In the genomic region with DNA sequence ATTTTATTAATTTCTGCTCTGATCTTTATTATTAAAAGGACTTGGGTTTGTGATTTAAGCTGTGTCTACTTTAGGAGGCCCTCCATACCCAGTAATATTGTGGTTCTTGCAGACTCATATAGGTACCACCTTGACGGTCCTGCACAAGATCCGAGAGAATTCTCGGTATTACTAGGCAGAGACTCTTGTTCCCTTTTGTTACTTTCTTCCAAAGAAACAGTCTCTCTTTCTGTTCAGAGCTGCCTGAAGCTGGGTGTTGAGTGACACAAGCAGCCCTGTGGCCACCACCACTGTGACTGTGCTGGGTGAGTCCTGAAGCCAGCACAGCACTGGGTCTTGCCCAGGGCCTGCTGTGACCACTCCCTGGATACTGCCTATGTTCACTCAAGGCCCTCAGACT, we compare ENCODE assay signal across 24 cellular contexts.
DNase-seq lines count a peak whose midpoint lies in the region; ATAC-seq lines count a peak whose summit lies in the region.
"Had no signal": no experiment of that assay in that cellular context is flagged by ENCODE, and none has a peak within 500 bp of the region (broad histone marks: within the 10 kb centered on the region; RNA-seq: fewer than 3 reads in every experiment).

No MANE protein-coding gene starts in this region.

- peak overlapping the region in 1 of 2 experiments; percentile 9 for H3K4me3 ChIP-seq in mesenchymal stem cell (ENCODE audit: insufficient read depth in 1 of 2, low read depth in 1 of 2, low read length in 2 of 2)
- H3K4me3 ChIP-seq: esophagus squamous epithelium, SK-N-MC, smooth muscle cell had no signal

- H3K9ac ChIP-seq in mesenchymal stem cell (ENCODE audit: low read length): no peak overlapping the region
- H3K9ac ChIP-seq: KMS-11 had no signal

- H2BK5ac ChIP-seq in mesenchymal stem cell (ENCODE audit: low read depth, low read length, poor library complexity, severe bottlenecking): no peak overlapping the region

- H3K4me1 ChIP-seq in mesenchymal stem cell (ENCODE audit: control insufficient read depth, insufficient read depth, low read depth, low read length): no peaks in the 10 kb centered on the region
- H3K4me1 ChIP-seq: esophagus squamous epithelium had no signal

- ATAC-seq in GM18873 (IDR thresholded peaks at IDR 0.05; ENCODE audit: low FRiP score, unreplicated experiment): peak; percentile 63
- ATAC-seq in HG02571 (IDR thresholded peaks at IDR 0.05; ENCODE audit: unreplicated experiment): peak; percentile 63
- ATAC-seq in HG03045 (IDR thresholded peaks at IDR 0.05; ENCODE audit: unreplicated experiment): peak; percentile 73
- ATAC-seq in HG03097 (IDR thresholded peaks at IDR 0.05; ENCODE audit: low FRiP score, unreplicated experiment): no peak
- ATAC-seq: effector memory CD8-positive, alpha-beta T cell; stimulated activated naive CD8-positive, alpha-beta T cell treated with anti-CD3 and anti-CD28 coated beads, Interleukin-15, amount 100 ng/mL, for 72 hours had no signal

- no peaks in the 10 kb centered on the region for H3K27me3 ChIP-seq in mesenchymal stem cell (ENCODE audit: control insufficient read depth in 1 of 2, insufficient read depth in 1 of 2, low read length in 2 of 2)
- H3K27me3 ChIP-seq: brain microvascular endothelial cell, esophagus squamous epithelium had no signal

- no peak overlapping the region for H3K18ac ChIP-seq in mesenchymal stem cell (ENCODE audit: low read depth in 1 of 2, low read length in 2 of 2)

- no peak overlapping the region for H3K23ac ChIP-seq in mesenchymal stem cell (ENCODE audit: low read length in 2 of 2)

- H2BK15ac ChIP-seq in mesenchymal stem cell (ENCODE audit: low read depth, poor library complexity, severe bottlenecking): peak overlapping the region; percentile 37

- H2AFZ ChIP-seq in mesenchymal stem cell (ENCODE audit: low read depth, low read length): no peak overlapping the region

- H3K14ac ChIP-seq in mesenchymal stem cell (ENCODE audit: low read length in 2 of 2): no peak overlapping the region

- 97% methylated on average over 3 of the region's 3 CpGs for WGBS in mesenchymal stem cell

- no peak overlapping the region for H4K8ac ChIP-seq in mesenchymal stem cell (ENCODE audit: low read length)

- H3K9me3 ChIP-seq in mesenchymal stem cell (ENCODE audit: control insufficient read depth, low read length): peaks cover 5% of the 10 kb centered on the region
- H3K9me3 ChIP-seq: esophagus squamous epithelium had no signal

- no peak overlapping the region for H2BK120ac ChIP-seq in mesenchymal stem cell (ENCODE audit: low read depth, low read length)

- no peak overlapping the region for H2AK5ac ChIP-seq in mesenchymal stem cell (ENCODE audit: low read length, severe bottlenecking)

- H3K36me3 ChIP-seq in mesenchymal stem cell (ENCODE audit: control insufficient read depth in 1 of 2, insufficient read depth in 2 of 2, low read depth in 1 of 2, low read length in 2 of 2): no peaks in the 10 kb centered on the region
- H3K36me3 ChIP-seq: brain microvascular endothelial cell, esophagus squamous epithelium had no signal

- H3K4me2 ChIP-seq in mesenchymal stem cell (ENCODE audit: low read length, poor library complexity, severe bottlenecking): no peak overlapping the region
- H3K4me2 ChIP-seq: KMS-11, smooth muscle cell had no signal

- H2BK12ac ChIP-seq in mesenchymal stem cell (ENCODE audit: low read length in 2 of 2): no peak overlapping the region

- H3K27ac ChIP-seq in mesenchymal stem cell (ENCODE audit: low read length, poor library complexity, severe bottlenecking): no peak overlapping the region
- H3K27ac ChIP-seq: brain microvascular endothelial cell, esophagus squamous epithelium, KMS-11, SK-N-MC had no signal

- H3K4ac ChIP-seq in mesenchymal stem cell (ENCODE audit: low read depth in 1 of 2, low read length in 2 of 2): no peak overlapping the region

- no peak overlapping the region for H4K91ac ChIP-seq in mesenchymal stem cell (ENCODE audit: low read length)

- H3K79me1 ChIP-seq in mesenchymal stem cell (replicated peaks; ENCODE audit: low read length, poor library complexity, severe bottlenecking): no peaks in the 10 kb centered on the region

- DNase-seq in mesenchymal stem cell (no peak), NCI-H82 (lab: John Stamatoyannopoulos, UW) (no peak), COLO829 (ENCODE audit: low spot score) (no peak), NCI-H2081 (lab: John Stamatoyannopoulos, UW) (no peak)
- DNase-seq: activated CD4-positive, alpha-beta T cell treated with anti-CD3 and anti-CD28 coated beads, Interleukin-2, amount 50 U/mL, for 48 hours; activated gamma-delta T cell treated with Interleukin-2 at 50 U/mL for 16 hours; brain microvascular endothelial cell; DMS79; effector memory CD8-positive, alpha-beta T cell; esophagus squamous epithelium; MV-4-11; NCI-H2029 treated with DMSO at 0.1 percent for 48 hours; NK-92 treated with Interleukin-12 subunit alpha and Interleukin-12 subunit beta, amount 100 ng/mL, for 24 hours; nucleus accumbens; stimulated activated CD4-positive, alpha-beta T cell treated with anti-CD3 and anti-CD28 coated beads, Interleukin-4, amount 100 ng/mL, for 1 hour; stimulated activated naive CD8-positive, alpha-beta T cell treated with anti-CD3 and anti-CD28 coated beads, Interleukin-15, amount 100 ng/mL, for 72 hours; trophoblast cell had no signal
